Comparison of ENCODE assay signal across 8 cellular contexts in genomic region chr11:102564110-102564509, GRCh38. TPM values are rescaled to one million over a fixed set of nuclear protein-coding genes. Genes with fewer than 3 reads are reported as not detected.
DNase-seq lines count a peak whose midpoint lies in the region; ATAC-seq and TF ChIP-seq lines count a peak whose summit lies in the region.

No MANE protein-coding gene starts in this region.

- peak overlapping the region; percentile 49 for H3K27ac ChIP-seq in OCI-LY3 (ENCODE audit: low read length)
- no peak overlapping the region for H3K27ac ChIP-seq in tibial nerve
- H3K27ac ChIP-seq in esophagus muscularis mucosa (replicated peaks in 1 of 4): no peak overlapping the region

- TF ChIP-seq POLR2A in GM18505 (IDR thresholded peaks at IDR 0.05; ENCODE audit: borderline replicate concordance, extremely low read depth, insufficient read depth, insufficient read length): no peak
- no peak for TF ChIP-seq POLR2A in tibial nerve (IDR thresholded peaks at IDR 0.05)
- TF ChIP-seq POLR2A in esophagus muscularis mucosa (IDR thresholded peaks at IDR 0.05; ENCODE audit: low read depth): no peak

- H3K4me1 ChIP-seq in OCI-LY3 (ENCODE audit: low read length) (peaks cover 44% of the 10 kb centered on the region), tibial nerve (peaks cover 0 to 27% (median 22%) of the 10 kb centered on the region in 4 donors), esophagus muscularis mucosa (peaks cover 0 to 19% (median 7%) of the 10 kb centered on the region in 4 donors)

- 58 to 91% methylated on average over 2 of the region's 2 CpGs for WGBS in tibial nerve, 2 donors
- WGBS in esophagus muscularis mucosa: 68% methylated on average over 2 of the region's 2 CpGs

- no peaks in the 10 kb centered on the region for H3K36me3 ChIP-seq in OCI-LY3 (replicated peaks; ENCODE audit: low read depth, low read length)
- H3K36me3 ChIP-seq in kidney epithelial cell (ENCODE audit: control insufficient read depth, insufficient read depth, low read length): no peaks in the 10 kb centered on the region
- H3K36me3 ChIP-seq in tibial nerve: no peaks in the 10 kb centered on the region
- no peaks in the 10 kb centered on the region for H3K36me3 ChIP-seq in esophagus muscularis mucosa

- H3K9ac ChIP-seq in OCI-LY3 (ENCODE audit: low read length): no peak overlapping the region

- no peaks in the 10 kb centered on the region for H3K79me2 ChIP-seq in OCI-LY3 (ENCODE audit: low read length)

- ATAC-seq in GM18505 (IDR thresholded peaks at IDR 0.05; ENCODE audit: unreplicated experiment) (peak; percentile 65), HG02642 (IDR thresholded peaks at IDR 0.05; ENCODE audit: poor library complexity, unreplicated experiment) (peak; percentile 55)

- no peak overlapping the region for H2AFZ ChIP-seq in OCI-LY3 (ENCODE audit: low read depth, low read length)

- H3K9me3 ChIP-seq in OCI-LY3 (ENCODE audit: insufficient read depth, low read length): peaks cover 3% of the 10 kb centered on the region; the same call in 1 of the 2 replicates
- H3K9me3 ChIP-seq in tibial nerve: no peaks in the 10 kb centered on the region
- peaks cover 0 to 5% (median 0%) of the 10 kb centered on the region in 4 donors for H3K9me3 ChIP-seq in esophagus muscularis mucosa

- peak overlapping the region; percentile 44 for H3K4me2 ChIP-seq in OCI-LY3 (ENCODE audit: low read length)

- TF ChIP-seq EP300 in tibial nerve (IDR thresholded peaks at IDR 0.05): no peak
- TF ChIP-seq EP300 in esophagus muscularis mucosa (IDR thresholded peaks at IDR 0.05): no peak

- DNase-seq in kidney epithelial cell (ENCODE audit: low read depth) (peak; percentile 89), NCI-H2107 treated with DMSO at 0.1 percent for 48 hours (lab: John Stamatoyannopoulos, UW; ENCODE audit: unreplicated experiment) (no peak), tibial nerve (ENCODE audit: low spot score in 2 of 2) (no peak), HuH-7 (ENCODE audit: low spot score) (no peak), esophagus muscularis mucosa (ENCODE audit: extremely low spot score) (no peak)

- no peak for TF ChIP-seq CTCF in OCI-LY3 (IDR thresholded peaks at IDR 0.05; ENCODE audit: low read depth, low read length)
- TF ChIP-seq CTCF in kidney epithelial cell (IDR thresholded peaks at IDR 0.05; ENCODE audit: insufficient read depth, low read length, poor library complexity, severe bottlenecking): no peak
- no peak for TF ChIP-seq CTCF in tibial nerve (IDR thresholded peaks at IDR 0.05)
- no peak for TF ChIP-seq CTCF in esophagus muscularis mucosa (IDR thresholded peaks at IDR 0.05)

- H3K27me3 ChIP-seq in OCI-LY3 (ENCODE audit: low read depth, low read length) (no peaks in the 10 kb centered on the region), kidney epithelial cell (ENCODE audit: control insufficient read depth, insufficient read depth, low read length) (no peaks in the 10 kb centered on the region), tibial nerve (no peaks in the 10 kb centered on the region), esophagus muscularis mucosa (no peaks in the 10 kb centered on the region)

- H4K20me1 ChIP-seq in OCI-LY3 (ENCODE audit: insufficient read depth, low read length): no peaks in the 10 kb centered on the region

- intact Hi-C loops in esophagus muscularis mucosa (cut with DNase I): no loop called here

- H3K4me3 ChIP-seq in OCI-LY3 (ENCODE audit: low read length) (no peak overlapping the region), kidney epithelial cell (ENCODE audit: low read depth, low read length) (no peak overlapping the region), tibial nerve (no peak overlapping the region), esophagus muscularis mucosa (no peak overlapping the region)

RNA-seq across cellular contexts. Expression of gene MMP7, which starts 33.6 kb away (rescaled TPM):
- total RNA-seq in kidney epithelial cell (312 and 333 TPM in 2 replicates), tibial nerve (not detected), esophagus muscularis mucosa (not detected)

Comparison
In these comparisons a context has a peak if more than half of its experiments do, and no peak if none do; other contexts are left out.
1. RNA of gene MMP7, which starts 33.6 kb away (total RNA-seq): 312 to 333 TPM in kidney epithelial cell; not detected in tibial nerve and not detected in esophagus muscularis mucosa; every median in the first group is over 100 times any median in the second.